Comparison of ENCODE assay signal across 8 cellular contexts in the genomic region with DNA sequence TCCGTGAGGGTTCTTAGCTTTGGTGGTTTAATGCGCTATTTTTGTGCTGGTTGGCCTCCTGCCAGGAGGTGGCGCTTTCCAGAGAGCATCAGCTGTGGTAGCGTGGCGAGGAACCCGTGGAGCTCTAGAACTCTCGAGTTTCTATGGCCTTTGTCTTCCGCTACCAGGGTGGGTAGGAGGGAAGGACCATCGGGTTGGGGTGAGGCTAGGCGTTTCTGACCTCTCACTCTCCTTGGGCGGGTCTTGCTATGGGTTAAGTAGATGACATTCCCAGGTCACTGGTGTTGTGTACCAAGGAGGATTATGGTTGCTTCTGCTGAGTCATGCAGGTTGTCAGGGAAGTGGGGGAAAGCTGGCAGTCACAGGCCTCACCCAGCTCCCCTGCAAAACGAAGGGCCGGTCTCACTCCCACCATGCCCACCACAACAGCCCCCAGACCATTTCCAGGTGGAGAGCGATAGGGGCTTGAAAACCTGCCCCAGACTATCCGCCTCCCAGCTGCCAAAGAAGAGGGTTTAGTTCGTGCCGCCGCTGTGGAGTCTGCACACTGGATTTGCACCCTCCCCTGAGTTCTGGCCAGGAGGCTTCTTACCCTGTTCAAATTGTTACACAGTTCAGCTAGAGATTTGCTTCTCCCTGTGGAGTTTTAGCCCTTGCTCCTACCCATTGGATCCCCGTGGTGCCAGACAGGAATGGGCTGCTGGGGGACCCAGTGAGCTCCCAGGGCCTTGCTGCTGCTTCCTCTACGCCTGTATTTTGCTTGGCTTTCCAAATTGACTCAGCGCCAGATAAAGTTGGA. TPM values are rescaled to one million over a fixed set of nuclear protein-coding genes. Genes with fewer than 3 reads are reported as not detected.
DNase-seq lines count a peak whose midpoint lies in the region; ATAC-seq and TF ChIP-seq lines count a peak whose summit lies in the region.

No MANE protein-coding gene starts in this region.

- no peaks in the 10 kb centered on the region for H3K4me1 ChIP-seq in BE2C

- no peak for DNase-seq in BE2C
- peak; percentile 71 for DNase-seq in mesenteric fat pad (ENCODE audit: low spot score)
- no peak for DNase-seq in HPDE6-E6E7 (ENCODE audit: extremely low spot score)
- no peak for DNase-seq in NCI-H1436 (lab: John Stamatoyannopoulos, UW)
- DNase-seq in GM13976 (ENCODE audit: low spot score) = no peak

- peaks cover 10% of the 10 kb centered on the region for H3K4me1 Mint-ChIP-seq in activated naive CD4-positive, alpha-beta T cell treated with anti-CD3 and anti-CD28 coated beads, Interleukin-2, amount 50 U/mL, for 24 hours

- peak overlapping the region; percentile 66 for H3K4me3 Mint-ChIP-seq in activated naive CD4-positive, alpha-beta T cell treated with anti-CD3 and anti-CD28 coated beads, Interleukin-2, amount 50 U/mL, for 24 hours

- in situ Hi-C loops in GM13976 (cut with MboI; ENCODE audit: low sequenced_read_pairs, unreplicated experiment) = no loop called here

- peaks cover 18% of the 10 kb centered on the region for H3K36me3 ChIP-seq in BE2C
- no peaks in the 10 kb centered on the region for H3K36me3 ChIP-seq in KOPT-K1 (ENCODE audit: insufficient read depth, low read length)

- no peak overlapping the region for H3K27ac Mint-ChIP-seq in activated naive CD4-positive, alpha-beta T cell treated with anti-CD3 and anti-CD28 coated beads, Interleukin-2, amount 50 U/mL, for 24 hours

- no peak overlapping the region for H3K4me3 ChIP-seq in BE2C (ENCODE audit: low read depth, low read length)

- H3K27ac ChIP-seq in KOPT-K1 (ENCODE audit: low read depth, low read length, poor library complexity, severe bottlenecking) = peak overlapping the region; percentile 64

- H3K27me3 Mint-ChIP-seq in activated naive CD4-positive, alpha-beta T cell treated with anti-CD3 and anti-CD28 coated beads, Interleukin-2, amount 50 U/mL, for 24 hours = no peaks in the 10 kb centered on the region

- no peak for ATAC-seq in HG02798 (IDR thresholded peaks at IDR 0.05; ENCODE audit: poor library complexity, unreplicated experiment)

- H3K27me3 ChIP-seq in BE2C = no peaks in the 10 kb centered on the region

- no peaks in the 10 kb centered on the region for H3K9me3 ChIP-seq in BE2C
- no peaks in the 10 kb centered on the region for H3K9me3 ChIP-seq in KOPT-K1 (ENCODE audit: insufficient read depth, low read length, poor library complexity, severe bottlenecking)

- peaks cover 18% of the 10 kb centered on the region for H3K36me3 Mint-ChIP-seq in activated naive CD4-positive, alpha-beta T cell treated with anti-CD3 and anti-CD28 coated beads, Interleukin-2, amount 50 U/mL, for 24 hours

- no peaks in the 10 kb centered on the region for H3K9me3 Mint-ChIP-seq in activated naive CD4-positive, alpha-beta T cell treated with anti-CD3 and anti-CD28 coated beads, Interleukin-2, amount 50 U/mL, for 24 hours

- TF ChIP-seq CTCF in BE2C (IDR thresholded peaks at IDR 0.05; ENCODE audit: low read depth, low read length) = 0 out of 2 replicates have a peak, but pooled peaks have one; percentile 5
- TF ChIP-seq CTCF in GM13976 (IDR thresholded peaks at IDR 0.05; ENCODE audit: borderline replicate concordance, control extremely low read depth, extremely low read depth, insufficient read depth, missing control alignments) = no peak

RNA-seq across cellular contexts. Expression of a gene that starts 21.9 kb away (rescaled TPM):
- 14.7 TPM for polyA plus RNA-seq in BE2C (2012; ENCODE audit: insufficient read depth, insufficient read length, low read depth)
- total RNA-seq in mesenteric fat pad = 2.1 TPM

RNA-seq across cellular contexts. Expression of a gene that starts 22.1 kb away (rescaled TPM):
- polyA plus RNA-seq in BE2C (2012; ENCODE audit: insufficient read depth, insufficient read length, low read depth) = 30.5 TPM
- 21.5 TPM for total RNA-seq in mesenteric fat pad
